Comparison of ENCODE assay signal across 9 cellular contexts in genomic region chr13:33616130-33616529, GRCh38.
"Had no signal": no experiment of that assay in that cellular context is flagged by ENCODE, and none has a peak within 500 bp of the region (broad histone marks: within the 10 kb centered on the region; RNA-seq: fewer than 3 reads in every experiment).

No MANE protein-coding gene starts in this region.

- H3K4me2 ChIP-seq: GM23338 had no signal

- H3K4me3 ChIP-seq: GM23338 had no signal

- H3K27ac ChIP-seq: HL-60 had no signal

- ATAC-seq: GM23338 had no signal

- DNase-seq: H9, HCEC 1CT, HFFc6, IMR-90, KBM-7 had no signal

- FAIRE-seq: H1, H54 had no signal
